19 cellular contexts compared by ENCODE assay signal in genomic region chr22:38041760-38042584, GRCh38. TPM values are rescaled to one million over a fixed set of nuclear protein-coding genes. Genes with fewer than 3 reads are reported as not detected.
DNase-seq lines count a peak whose midpoint lies in the region; ATAC-seq and TF ChIP-seq lines count a peak whose summit lies in the region.
"Had no signal": no experiment of that assay in that cellular context is flagged by ENCODE, and none has a peak within 500 bp of the region (broad histone marks: within the 10 kb centered on the region; RNA-seq: fewer than 3 reads in every experiment).

No MANE protein-coding gene starts in this region.

- H3K27me3 Mint-ChIP-seq in dendritic cell treated with granulocyte-macrophage colony-stimulating factor and Interleukin-4, amounts not matched to agents 40 ng/mL and 50 ng/mL, for 4 days: peaks cover 10% of the 10 kb centered on the region
- H3K27me3 Mint-ChIP-seq: activated CD4-positive, alpha-beta memory T cell treated with anti-CD3 and anti-CD28 coated beads, Interleukin-2, amount 10 ng/mL, durations not matched to agents 7 days and 5 days; activated naive CD8-positive, alpha-beta T cell treated with anti-CD3 and anti-CD28 coated beads for 36 hours had no signal

- H3K9me3 ChIP-seq in neutrophil: no peaks in the 10 kb centered on the region
- no peaks in the 10 kb centered on the region for H3K9me3 ChIP-seq in PC-3 (ENCODE audit: low read length)

- H3K4me2 ChIP-seq in PC-3 (ENCODE audit: low read length): no peak overlapping the region

- intact Hi-C loops in dendritic cell treated with granulocyte-macrophage colony-stimulating factor and Interleukin-4, amounts not matched to agents 40 ng/mL and 50 ng/mL, for 4 days (cut with micrococcal nuclease): no loop called here
- intact Hi-C loops in PC-3 (cut with micrococcal nuclease): no loop called here

- no peaks in the 10 kb centered on the region for H3F3A ChIP-seq in PC-3 (ENCODE audit: low read length, unreplicated experiment)

- no peak for TF ChIP-seq CTCF in neutrophil (IDR thresholded peaks at IDR 0.05)
- TF ChIP-seq CTCF in PC-3 (conservative IDR thresholded peaks at IDR 0.05; ENCODE audit: low read depth, low read length): no peak

- H3K4me1 ChIP-seq in neutrophil (ENCODE audit: control insufficient read depth in 1 of 2, insufficient read depth in 1 of 2, low read depth in 1 of 2, low read length in 1 of 2) (peaks cover 19 to 23% of the 10 kb centered on the region in 2 experiments), PC-3 (ENCODE audit: insufficient read depth, low read length) (no peaks in the 10 kb centered on the region)

- H3K4me3 ChIP-seq in neutrophil (ENCODE audit: low read depth in 1 of 2, low read length in 1 of 2) (peak overlapping the region in 1 of 2 experiments; percentile 14), PC-3 (ENCODE audit: low read length) (no peak overlapping the region)

- no peak overlapping the region for H3K9ac ChIP-seq in PC-3 (ENCODE audit: low read length)

- CTCF ChIA-PET in PC-3 (lab: Charles Lee): no interaction called here

- H2AFZ ChIP-seq in PC-3 (ENCODE audit: low read length): no peak overlapping the region

- H3K36me3 ChIP-seq in neutrophil (no peaks in the 10 kb centered on the region), PC-3 (ENCODE audit: low read depth, low read length) (no peaks in the 10 kb centered on the region)
- H3K36me3 ChIP-seq: brain microvascular endothelial cell had no signal

- H3K9me2 ChIP-seq in PC-3 (replicated peaks; ENCODE audit: low read length): no peaks in the 10 kb centered on the region

- BruUV-seq in PC-3 (replicated peaks; lab: Mats Ljungman, UMichigan): no TSS peak

- DNase-seq in CMK (ENCODE audit: low read depth) (peak; percentile 48), MV-4-11 (lab: John Stamatoyannopoulos, UW) (peak; percentile 20), PC-3 (no peak), NCI-H2171 treated with DMSO at 0.1 percent for 48 hours (lab: John Stamatoyannopoulos, UW) (no peak)
- DNase-seq: activated CD4-positive, alpha-beta memory T cell treated with anti-CD3 and anti-CD28 coated beads, Interleukin-2, amount 10 ng/mL, durations not matched to agents 7 days and 5 days; activated naive CD8-positive, alpha-beta T cell treated with anti-CD3 and anti-CD28 coated beads for 36 hours; activated T-cell treated with anti-CD3 and anti-CD28 coated beads, Interleukin-2, amount 50 U/mL, for 48 hours; brain microvascular endothelial cell; Karpas-422; left ventricle myocardium superior; NCI-H1436 treated with DMSO at 0.1 percent for 48 hours had no signal

- POLR2A ChIA-PET in PC-3 (lab: Charles Lee; ENCODE audit: unreplicated experiment): no interaction called here

- peak overlapping the region; percentile 40 for H3K27ac Mint-ChIP-seq in dendritic cell treated with granulocyte-macrophage colony-stimulating factor and Interleukin-4, amounts not matched to agents 40 ng/mL and 50 ng/mL, for 4 days
- H3K27ac Mint-ChIP-seq: activated CD4-positive, alpha-beta memory T cell treated with anti-CD3 and anti-CD28 coated beads, Interleukin-2, amount 10 ng/mL, durations not matched to agents 7 days and 5 days; activated naive CD8-positive, alpha-beta T cell treated with anti-CD3 and anti-CD28 coated beads for 36 hours; WTC11 had no signal

- H3K4me1 Mint-ChIP-seq in dendritic cell treated with granulocyte-macrophage colony-stimulating factor and Interleukin-4, amounts not matched to agents 40 ng/mL and 50 ng/mL, for 4 days (ENCODE audit: low read depth): peaks cover 21% of the 10 kb centered on the region
- H3K4me1 Mint-ChIP-seq: activated CD4-positive, alpha-beta memory T cell treated with anti-CD3 and anti-CD28 coated beads, Interleukin-2, amount 10 ng/mL, durations not matched to agents 7 days and 5 days; activated naive CD8-positive, alpha-beta T cell treated with anti-CD3 and anti-CD28 coated beads for 36 hours; WTC11 had no signal

- no peaks in the 10 kb centered on the region for H3K79me2 ChIP-seq in PC-3 (ENCODE audit: low read length)

- H3K4me3 Mint-ChIP-seq in dendritic cell treated with granulocyte-macrophage colony-stimulating factor and Interleukin-4, amounts not matched to agents 40 ng/mL and 50 ng/mL, for 4 days: peak overlapping the region; percentile 14
- H3K4me3 Mint-ChIP-seq: activated CD4-positive, alpha-beta memory T cell treated with anti-CD3 and anti-CD28 coated beads, Interleukin-2, amount 10 ng/mL, durations not matched to agents 7 days and 5 days; activated naive CD8-positive, alpha-beta T cell treated with anti-CD3 and anti-CD28 coated beads for 36 hours; WTC11 had no signal

- H4K20me1 ChIP-seq in PC-3 (ENCODE audit: low read length): no peaks in the 10 kb centered on the region

- H3K27ac ChIP-seq in neutrophil (peak overlapping the region; percentile 55), PC-3 (ENCODE audit: low read length) (no peak overlapping the region)
- H3K27ac ChIP-seq: brain microvascular endothelial cell had no signal

- no peaks in the 10 kb centered on the region for H3K9me3 Mint-ChIP-seq in dendritic cell treated with granulocyte-macrophage colony-stimulating factor and Interleukin-4, amounts not matched to agents 40 ng/mL and 50 ng/mL, for 4 days
- H3K9me3 Mint-ChIP-seq: activated CD4-positive, alpha-beta memory T cell treated with anti-CD3 and anti-CD28 coated beads, Interleukin-2, amount 10 ng/mL, durations not matched to agents 7 days and 5 days; activated naive CD8-positive, alpha-beta T cell treated with anti-CD3 and anti-CD28 coated beads for 36 hours; WTC11 had no signal

- H3K27me3 ChIP-seq in neutrophil: no peaks in the 10 kb centered on the region
- no peaks in the 10 kb centered on the region for H3K27me3 ChIP-seq in PC-3 (ENCODE audit: low read length)
- H3K27me3 ChIP-seq: brain microvascular endothelial cell had no signal

- ATAC-seq in esophagus mucosa (no peak), PC-3 (no peak), HG03280 (IDR thresholded peaks at IDR 0.05; ENCODE audit: unreplicated experiment) (no peak)
- ATAC-seq: left ventricle myocardium superior, WTC11 had no signal

- H3K36me3 Mint-ChIP-seq in dendritic cell treated with granulocyte-macrophage colony-stimulating factor and Interleukin-4, amounts not matched to agents 40 ng/mL and 50 ng/mL, for 4 days (ENCODE audit: low read depth): no peaks in the 10 kb centered on the region
- H3K36me3 Mint-ChIP-seq: WTC11 had no signal

RNA-seq across cellular contexts. Expression of gene PICK1, which starts 15.2 kb away (rescaled TPM):
- total RNA-seq in esophagus mucosa (22.6 TPM), PC-3 (2014; rRNA removed) (41.7 and 45.5 TPM in 2 replicates)

RNA-seq across cellular contexts. Expression of gene SLC16A8, which starts 42.0 kb away (rescaled TPM):
- 0.24 TPM for total RNA-seq in esophagus mucosa
- not detected in 2 replicates for total RNA-seq in PC-3 (2014; rRNA removed)
- total RNA-seq: activated CD4-positive, alpha-beta memory T cell treated with anti-CD3 and anti-CD28 coated beads, Interleukin-2, amount 10 ng/mL, durations not matched to agents 7 days and 5 days; activated naive CD8-positive, alpha-beta T cell treated with anti-CD3 and anti-CD28 coated beads for 36 hours; glomerular endothelial cell; left ventricle myocardium superior; osteocyte had no signal

RNA-seq across cellular contexts. Expression of gene SOX10, which starts 57.6 kb away (rescaled TPM):
- total RNA-seq in esophagus mucosa (0.44 TPM), PC-3 (2014; rRNA removed) (1.1 TPM in 1 of 2 replicates, not detected in the other)
- total RNA-seq: activated CD4-positive, alpha-beta memory T cell treated with anti-CD3 and anti-CD28 coated beads, Interleukin-2, amount 10 ng/mL, durations not matched to agents 7 days and 5 days; activated naive CD8-positive, alpha-beta T cell treated with anti-CD3 and anti-CD28 coated beads for 36 hours; dermis microvascular lymphatic vessel endothelial cell; glomerular endothelial cell; osteocyte had no signal

Comparison
In these comparisons a context has a peak if more than half of its experiments do, and no peak if none do; other contexts are left out.
1. DNase-seq: peak in CMK (single experiment) and MV-4-11 (single experiment); none in PC-3 (single experiment) and NCI-H2171 treated with DMSO at 0.1 percent for 48 hours (single experiment).